8 cellular contexts compared by ENCODE assay signal in the genomic region with DNA sequence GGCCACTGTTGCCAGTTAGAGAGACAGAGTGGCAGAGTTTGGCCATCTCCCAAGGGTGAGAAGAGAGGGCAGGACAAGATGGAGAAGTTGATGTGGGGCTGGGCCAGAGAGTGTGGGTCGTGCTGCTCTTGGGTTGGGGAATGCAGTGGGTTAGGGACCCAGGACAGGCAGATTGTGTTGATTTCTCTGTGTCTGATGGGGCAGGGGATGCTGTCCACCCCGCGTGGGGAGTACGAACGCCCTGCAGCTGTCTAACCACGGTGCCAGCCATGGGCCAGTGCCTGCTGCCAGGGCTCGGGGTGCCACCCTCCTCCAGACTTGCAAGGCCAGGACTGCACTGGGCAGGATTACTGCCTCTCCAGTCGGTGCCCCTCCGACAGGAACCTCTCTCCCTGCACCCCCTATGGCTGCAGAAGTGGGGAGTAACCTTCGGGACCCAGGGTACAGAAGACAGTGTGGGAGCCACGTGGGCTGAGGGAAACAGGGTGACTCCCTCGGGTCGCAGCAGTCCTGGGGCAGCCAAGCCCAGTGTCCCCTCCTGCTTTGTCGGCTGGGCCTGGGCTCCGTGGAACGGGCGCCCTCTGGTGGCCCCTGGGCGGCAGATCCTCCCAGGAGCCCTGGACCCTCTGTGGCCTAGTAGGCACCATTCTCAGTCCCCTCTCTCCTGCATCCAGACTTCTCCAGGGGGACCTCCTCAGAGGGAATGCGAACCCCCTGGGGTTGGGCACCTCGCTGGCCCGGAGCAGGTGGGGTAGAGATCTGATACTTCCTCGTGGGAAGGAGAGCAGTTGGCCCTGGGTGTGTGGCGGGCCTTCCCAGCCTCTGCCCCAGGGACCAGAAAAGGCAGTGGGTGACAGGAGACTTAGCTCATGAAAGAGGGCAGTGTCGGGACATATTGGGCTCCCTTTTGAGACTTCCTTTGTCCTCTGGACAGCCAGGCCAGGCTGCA. TPM values are rescaled to one million over a fixed set of nuclear protein-coding genes. Genes with fewer than 3 reads are reported as not detected.
A peak's percentile ranks its signal among the peaks of the same experiment; 100 is the strongest.
DNase-seq lines count a peak whose midpoint lies in the region; ATAC-seq and TF ChIP-seq lines count a peak whose summit lies in the region.

No MANE protein-coding gene starts in this region.

- ATAC-seq in left lobe of liver (peak; percentile 67), GM19463 (IDR thresholded peaks at IDR 0.05; ENCODE audit: unreplicated experiment) (no peak)

- peak overlapping the region; percentile 67 for H3K4me3 ChIP-seq in choroid plexus epithelial cell (ENCODE audit: low read depth, low read length)

- TF ChIP-seq CTCF in choroid plexus epithelial cell (conservative IDR thresholded peaks at IDR 0.05; ENCODE audit: low read depth, low read length), result peak; percentile 97

- DNase-seq in NCI-H2029 (lab: John Stamatoyannopoulos, UW) (peak; percentile 27), NCI-H2029 treated with DMSO at 0.1 percent for 48 hours (lab: John Stamatoyannopoulos, UW) (no peak), NCI-H1092 treated with DMSO at 0.1 percent for 48 hours (lab: John Stamatoyannopoulos, UW) (peak; percentile 11), choroid plexus epithelial cell (ENCODE audit: low read depth) (peak; percentile 64), left lobe of liver (ENCODE audit: low spot score) (peak; percentile 79)
- peak; percentile 56 for DNase-seq in activated CD4-positive, alpha-beta T cell treated with anti-CD3 and anti-CD28 coated beads for 24 hours (ENCODE audit: low read depth in 2 of 2)
- peak; percentile 53 to 62 for DNase-seq in stimulated activated CD4-positive, alpha-beta T cell treated with anti-CD3 and anti-CD28 coated beads, Interleukin-4, amount 100 ng/mL, for 48 hours (ENCODE audit: low read depth in 2 of 2)

RNA-seq across cellular contexts. Expression of a gene that starts 2.7 kb away (rescaled TPM):
- 29.4 TPM for total RNA-seq in left lobe of liver
